In the genomic region with DNA sequence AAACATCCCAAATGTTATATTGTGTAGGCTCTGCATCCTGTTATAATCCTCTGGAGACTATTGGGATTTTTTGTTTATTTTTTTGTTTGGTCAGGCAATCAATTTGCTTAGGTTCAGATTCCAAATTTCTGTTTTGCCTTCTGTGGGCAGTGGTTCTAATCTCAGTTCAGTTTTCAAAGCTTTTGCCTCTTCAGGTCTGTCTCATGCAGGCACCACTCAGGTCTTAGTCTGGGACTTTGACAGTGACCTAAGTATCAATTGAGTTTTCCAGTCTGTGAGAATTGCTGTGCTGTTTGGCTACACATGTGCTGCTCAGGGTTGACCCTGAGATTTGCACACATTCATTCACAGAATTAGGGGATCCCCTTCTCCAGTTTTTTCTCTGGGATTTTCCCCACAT, we compare ENCODE assay signal across 1 cellular context.
TF ChIP-seq lines count a peak whose summit lies in the region.

No MANE protein-coding gene starts in this region.

TF ChIP-seq in IMR-90, 13 proteins besides CTCF, POLR2A, EP300 and RAD21 (continued from another document):
- TF ChIP-seq RCOR1 (IDR thresholded peaks at IDR 0.05; ENCODE audit: insufficient replicate concordance, low read length) = no peak
- TF ChIP-seq CHD1 (IDR thresholded peaks at IDR 0.05; ENCODE audit: low read depth, low read length) = no peak
- TF ChIP-seq SMC3 (IDR thresholded peaks at IDR 0.05; ENCODE audit: low read depth, low read length) = no peak
- no peak for TF ChIP-seq CEBPB (IDR thresholded peaks at IDR 0.05; ENCODE audit: low read depth, low read length)
- TF ChIP-seq, protein P1, sequence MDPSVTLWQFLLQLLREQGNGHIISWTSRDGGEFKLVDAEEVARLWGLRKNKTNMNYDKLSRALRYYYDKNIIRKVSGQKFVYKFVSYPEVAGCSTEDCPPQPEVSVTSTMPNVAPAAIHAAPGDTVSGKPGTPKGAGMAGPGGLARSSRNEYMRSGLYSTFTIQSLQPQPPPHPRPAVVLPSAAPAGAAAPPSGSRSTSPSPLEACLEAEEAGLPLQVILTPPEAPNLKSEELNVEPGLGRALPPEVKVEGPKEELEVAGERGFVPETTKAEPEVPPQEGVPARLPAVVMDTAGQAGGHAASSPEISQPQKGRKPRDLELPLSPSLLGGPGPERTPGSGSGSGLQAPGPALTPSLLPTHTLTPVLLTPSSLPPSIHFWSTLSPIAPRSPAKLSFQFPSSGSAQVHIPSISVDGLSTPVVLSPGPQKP (IDR thresholded peaks at IDR 0.05; ENCODE audit: borderline replicate concordance, low read depth, low read length) = no peak
- no peak for TF ChIP-seq MAZ (IDR thresholded peaks at IDR 0.05; ENCODE audit: borderline replicate concordance, low read depth, low read length)
- no peak for TF ChIP-seq MAFK (IDR thresholded peaks at IDR 0.05; ENCODE audit: low read depth, low read length)
- no peak for TF ChIP-seq FOS (IDR thresholded peaks at IDR 0.05; ENCODE audit: low read depth, low read length)
- TF ChIP-seq, protein P2, sequence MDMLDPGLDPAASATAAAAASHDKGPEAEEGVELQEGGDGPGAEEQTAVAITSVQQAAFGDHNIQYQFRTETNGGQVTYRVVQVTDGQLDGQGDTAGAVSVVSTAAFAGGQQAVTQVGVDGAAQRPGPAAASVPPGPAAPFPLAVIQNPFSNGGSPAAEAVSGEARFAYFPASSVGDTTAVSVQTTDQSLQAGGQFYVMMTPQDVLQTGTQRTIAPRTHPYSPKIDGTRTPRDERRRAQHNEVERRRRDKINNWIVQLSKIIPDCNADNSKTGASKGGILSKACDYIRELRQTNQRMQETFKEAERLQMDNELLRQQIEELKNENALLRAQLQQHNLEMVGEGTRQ (IDR thresholded peaks at IDR 0.05; ENCODE audit: low read depth, low read length) = no peak
- TF ChIP-seq NFE2L2 (IDR thresholded peaks at IDR 0.05; ENCODE audit: low read depth, low read length) = no peak
